ENCODE assay signal across 8 cellular contexts in the genomic region with DNA sequence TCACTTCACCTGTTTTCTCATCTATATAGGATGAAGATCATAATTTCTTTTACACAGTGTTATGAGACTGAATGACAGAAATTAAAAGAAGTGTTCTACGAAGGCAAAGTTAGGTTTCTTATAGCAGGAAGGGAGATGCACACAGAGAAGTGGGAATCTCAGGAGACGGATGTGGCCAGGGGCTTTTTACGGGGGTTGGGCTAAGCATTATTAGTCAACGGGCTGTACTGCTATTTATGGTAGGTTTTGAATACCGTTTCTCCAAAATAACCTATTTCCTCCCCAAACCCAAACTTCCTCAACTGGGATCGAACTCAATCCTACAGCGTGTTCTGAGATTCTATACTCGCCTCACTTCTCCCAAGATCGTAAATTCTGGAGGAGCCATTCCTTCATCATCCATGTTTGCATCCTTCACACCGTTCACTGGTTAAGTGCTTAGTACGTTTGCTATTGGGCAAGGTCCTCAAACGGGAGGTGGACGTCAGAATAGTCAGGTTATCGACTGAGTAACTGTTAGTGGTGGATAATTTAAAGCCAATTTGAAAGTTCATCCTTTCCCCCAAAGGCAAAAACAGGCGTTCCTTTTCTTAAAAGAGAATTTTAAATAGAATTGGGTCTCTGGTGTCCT. TPM values are rescaled to one million over a fixed set of nuclear protein-coding genes. Genes with fewer than 3 reads are reported as not detected.
DNase-seq lines count a peak whose midpoint lies in the region; ATAC-seq and TF ChIP-seq lines count a peak whose summit lies in the region.

No MANE protein-coding gene starts in this region.

- peak overlapping the region; percentile 96 to 100 for H3K27ac ChIP-seq in coronary artery

- no peaks in the 10 kb centered on the region for H3K27me3 ChIP-seq in GM06990 (replicated peaks; ENCODE audit: control insufficient read depth, insufficient read depth, low read length)

- DNase-seq in GM06990 (ENCODE audit: extremely low read depth, insufficient read length) = no peak
- DNase-seq in NOMO-1 treated with dmso at 0.1 percent for 144 hours (lab: John Stamatoyannopoulos, UW; ENCODE audit: unreplicated experiment) = peak; percentile 25
- no peak for DNase-seq in coronary artery (ENCODE audit: low spot score)
- DNase-seq in natural killer cell = no peak
- no peak for DNase-seq in GOT3 (lab: John Stamatoyannopoulos, UW)
- no peak for DNase-seq in stimulated activated naive CD4-positive, alpha-beta T cell treated with Interleukin-2 at 50 U/mL for 16 hours (lab: John Stamatoyannopoulos, UW)

- peak overlapping the region; percentile 66 for H3K4me3 ChIP-seq in GM06990 (replicated peaks; ENCODE audit: low read depth, low read length)
- peak overlapping the region; percentile 98 for H3K4me3 ChIP-seq in coronary artery

- intact Hi-C loops in natural killer cell (cut with micrococcal nuclease) = loop anchor here (5.0 kb wide), 5 partner anchors 58 to 917 kb away; a partner anchor contains a TSS

- H3K36me3 Mint-ChIP-seq in natural killer cell = no peaks in the 10 kb centered on the region

- no peaks in the 10 kb centered on the region for H3K27me3 Mint-ChIP-seq in natural killer cell (ENCODE audit: low read depth in 2 of 2)

- H3K4me3 Mint-ChIP-seq in natural killer cell = peak overlapping the region; percentile 78

- no peaks in the 10 kb centered on the region for H3K9me3 Mint-ChIP-seq in natural killer cell

- peaks cover 18 to 30% of the 10 kb centered on the region in 2 donors for H3K4me1 Mint-ChIP-seq in natural killer cell

- no peak for ATAC-seq in natural killer cell
- no peak for ATAC-seq in GM18517 (IDR thresholded peaks at IDR 0.05; ENCODE audit: unreplicated experiment)
- ATAC-seq in GM18907 (IDR thresholded peaks at IDR 0.05; ENCODE audit: unreplicated experiment) = no peak

- H3K36me3 ChIP-seq in GM06990 (ENCODE audit: control insufficient read depth, insufficient read depth, low read length) = no peaks in the 10 kb centered on the region

- peak overlapping the region; percentile 65 to 90 for H3K27ac Mint-ChIP-seq in natural killer cell

- TF ChIP-seq CTCF in GM06990 (IDR thresholded peaks at IDR 0.05; ENCODE audit: insufficient read depth, low read length, poor library complexity, severe bottlenecking) (no peak), coronary artery (IDR thresholded peaks at IDR 0.05) (no peak), natural killer cell (IDR thresholded peaks at IDR 0.05) (no peak)

RNA-seq across cellular contexts. Expression of a gene that starts 1.2 kb away (rescaled TPM):
- 10 to 100 TPM; 18.9 to 22.1 (median 20.6) TPM for total RNA-seq in natural killer cell

RNA-seq across cellular contexts. Expression of a gene that starts 19.6 kb away (rescaled TPM):
- total RNA-seq in natural killer cell = 1 to 10 TPM in 1 of 3 donors, under 1 TPM in 2; 0.43 to 1.0 (median 0.61) TPM

RNA-seq across cellular contexts. Expression of a gene that starts 59.5 kb away (rescaled TPM):
- 1 to 10 TPM; 3.0 to 6.2 (median 4.4) TPM for total RNA-seq in natural killer cell
